ENCODE assay signal across 1 cellular context in the genomic region with DNA sequence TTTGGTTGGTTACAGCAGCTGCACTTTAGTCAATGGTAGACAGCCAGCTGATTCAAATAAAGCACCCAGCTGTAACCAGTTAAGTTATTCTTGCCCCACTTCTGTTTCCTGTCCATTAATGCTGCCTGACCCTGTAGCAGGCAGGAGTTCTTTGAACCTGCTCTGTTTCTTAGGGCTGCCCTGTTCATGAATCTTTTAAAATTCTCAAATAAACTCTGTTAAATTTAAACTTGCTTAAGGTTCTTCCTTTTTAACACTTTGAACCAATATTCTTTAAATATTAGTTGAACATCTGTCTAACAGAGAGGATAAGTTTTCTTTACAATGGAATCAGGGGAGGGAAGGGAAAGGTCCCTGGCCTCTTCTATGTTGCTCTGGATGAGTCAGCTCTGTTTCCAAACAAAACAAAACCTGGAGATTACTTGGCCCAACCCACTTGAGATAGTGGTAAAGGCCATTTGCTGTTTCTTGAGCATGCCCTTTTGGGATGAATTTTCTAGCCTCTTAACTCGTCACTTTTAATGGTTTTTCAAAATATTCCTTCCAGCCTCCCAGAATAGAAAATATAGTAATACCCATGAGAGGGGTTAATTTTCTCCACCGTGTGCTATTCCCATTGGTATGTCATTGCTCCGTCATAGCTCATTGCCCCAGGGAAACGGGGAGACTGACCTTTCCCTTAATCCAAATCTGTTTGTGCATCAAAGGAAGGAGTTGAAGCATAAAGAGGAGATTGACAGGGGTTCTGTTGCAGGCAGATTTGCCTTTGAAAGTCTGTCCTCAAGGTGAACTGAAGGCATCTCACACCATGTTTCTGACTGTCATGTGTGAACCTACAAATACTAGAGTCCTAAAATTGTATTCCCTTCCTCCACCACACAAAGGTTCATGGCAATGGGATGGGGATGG.
TF ChIP-seq lines count a peak whose summit lies in the region.

No MANE protein-coding gene starts in this region.

TF ChIP-seq in K562, 482 proteins besides CTCF, POLR2A, EP300 and RAD21 (continued from another document and continues in another):
- peak; percentile 29; the same call in 1 of the 2 replicates for TF ChIP-seq ZNF592 (IDR thresholded peaks at IDR 0.05)
- TF ChIP-seq RFX1 (IDR thresholded peaks at IDR 0.05): 0 out of 2 replicates have a peak, but pooled peaks have one; percentile 25
- TF ChIP-seq, protein P1, sequence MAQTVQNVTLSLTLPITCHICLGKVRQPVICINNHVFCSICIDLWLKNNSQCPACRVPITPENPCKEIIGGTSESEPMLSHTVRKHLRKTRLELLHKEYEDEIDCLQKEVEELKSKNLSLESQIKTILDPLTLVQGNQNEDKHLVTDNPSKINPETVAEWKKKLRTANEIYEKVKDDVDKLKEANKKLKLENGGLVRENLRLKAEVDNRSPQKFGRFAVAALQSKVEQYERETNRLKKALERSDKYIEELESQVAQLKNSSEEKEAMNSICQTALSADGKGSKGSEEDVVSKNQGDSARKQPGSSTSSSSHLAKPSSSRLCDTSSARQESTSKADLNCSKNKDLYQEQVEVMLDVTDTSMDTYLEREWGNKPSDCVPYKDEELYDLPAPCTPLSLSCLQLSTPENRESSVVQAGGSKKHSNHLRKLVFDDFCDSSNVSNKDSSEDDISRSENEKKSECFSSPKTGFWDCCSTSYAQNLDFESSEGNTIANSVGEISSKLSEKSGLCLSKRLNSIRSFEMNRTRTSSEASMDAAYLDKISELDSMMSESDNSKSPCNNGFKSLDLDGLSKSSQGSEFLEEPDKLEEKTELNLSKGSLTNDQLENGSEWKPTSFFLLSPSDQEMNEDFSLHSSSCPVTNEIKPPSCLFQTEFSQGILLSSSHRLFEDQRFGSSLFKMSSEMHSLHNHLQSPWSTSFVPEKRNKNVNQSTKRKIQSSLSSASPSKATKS (CRISPR knock-in tag; IDR thresholded peaks at IDR 0.05): no peak
- peak; percentile 69 for TF ChIP-seq ZNF316 (IDR thresholded peaks at IDR 0.05)
- TF ChIP-seq ZNF785 (CRISPR knock-in tag; IDR thresholded peaks at IDR 0.05): no peak
- TF ChIP-seq FOXM1 (IDR thresholded peaks at IDR 0.05; ENCODE audit: low read depth): peak; percentile 35; the same call in 1 of the 2 replicates
- TF ChIP-seq FOXM1 (CRISPR knock-in tag; IDR thresholded peaks at IDR 0.05; ENCODE audit: low read depth): no peak
- TF ChIP-seq NFATC3 (IDR thresholded peaks at IDR 0.05): no peak
- peak; percentile 73 for TF ChIP-seq C11orf30 (IDR thresholded peaks at IDR 0.05; ENCODE audit: low read depth)
- TF ChIP-seq ZNF766 (CRISPR knock-in tag; conservative IDR thresholded peaks at IDR 0.05): peak; percentile 63; the same call in 1 of the 2 replicates
- TF ChIP-seq NR2C2 (CRISPR knock-in tag; IDR thresholded peaks at IDR 0.05): no peak
- peak; percentile 67 for TF ChIP-seq NR2C2 (tag; IDR thresholded peaks at IDR 0.05)
- no peak for TF ChIP-seq ZNF311 (CRISPR knock-in tag; IDR thresholded peaks at IDR 0.05)
- peak; percentile 43; the same call in 1 of the 2 replicates for TF ChIP-seq SMARCC2 (IDR thresholded peaks at IDR 0.05; ENCODE audit: low read depth)
- TF ChIP-seq MAFF (IDR thresholded peaks at IDR 0.05; ENCODE audit: low read length): peak; percentile 64
- peak in 1 of 2 experiments; percentile 22; a peak in 1 of 4 replicates for TF ChIP-seq TRIM24 (IDR thresholded peaks at IDR 0.05)
- 0 out of 4 replicates have a peak, but pooled peaks of 1 of the 2 experiments have one; percentile 27 for TF ChIP-seq MNT (conservative IDR thresholded peaks at IDR 0.05)
- TF ChIP-seq ATF3 (IDR thresholded peaks at IDR 0.05): peak; percentile 84
- no peak for TF ChIP-seq ATF3 (CRISPR knock-in tag; conservative IDR thresholded peaks at IDR 0.05)
- TF ChIP-seq MTA3 (IDR thresholded peaks at IDR 0.05; ENCODE audit: borderline replicate concordance): peak; percentile 50; the same call in 1 of the 2 replicates
- TF ChIP-seq ZKSCAN1 (IDR thresholded peaks at IDR 0.05; ENCODE audit: low read depth, low read length): no peak
- TF ChIP-seq MAFK (IDR thresholded peaks at IDR 0.05; ENCODE audit: low read length): peak; percentile 56; the same call in 1 of the 2 replicates
- peak; percentile 60 for TF ChIP-seq SOX6 (IDR thresholded peaks at IDR 0.05)
- 0 out of 2 replicates have a peak, but pooled peaks have one; percentile 10 for TF ChIP-seq GTF2A2 (tag; IDR thresholded peaks at IDR 0.05)
- peak; percentile 92 for TF ChIP-seq FOXJ2 (tag; IDR thresholded peaks at IDR 0.05)
- TF ChIP-seq MAFG (tag; conservative IDR thresholded peaks at IDR 0.05): peak; percentile 65
- no peak for TF ChIP-seq ZNF561 (CRISPR knock-in tag; conservative IDR thresholded peaks at IDR 0.05)
- TF ChIP-seq MCM7 (IDR thresholded peaks at IDR 0.05): no peak
- TF ChIP-seq, protein P2, sequence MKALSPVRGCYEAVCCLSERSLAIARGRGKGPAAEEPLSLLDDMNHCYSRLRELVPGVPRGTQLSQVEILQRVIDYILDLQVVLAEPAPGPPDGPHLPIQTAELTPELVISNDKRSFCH (CRISPR knock-in tag; IDR thresholded peaks at IDR 0.05): no peak
- TF ChIP-seq, protein P2 (tag; IDR thresholded peaks at IDR 0.05): peak; percentile 90
- TF ChIP-seq, protein P3, sequence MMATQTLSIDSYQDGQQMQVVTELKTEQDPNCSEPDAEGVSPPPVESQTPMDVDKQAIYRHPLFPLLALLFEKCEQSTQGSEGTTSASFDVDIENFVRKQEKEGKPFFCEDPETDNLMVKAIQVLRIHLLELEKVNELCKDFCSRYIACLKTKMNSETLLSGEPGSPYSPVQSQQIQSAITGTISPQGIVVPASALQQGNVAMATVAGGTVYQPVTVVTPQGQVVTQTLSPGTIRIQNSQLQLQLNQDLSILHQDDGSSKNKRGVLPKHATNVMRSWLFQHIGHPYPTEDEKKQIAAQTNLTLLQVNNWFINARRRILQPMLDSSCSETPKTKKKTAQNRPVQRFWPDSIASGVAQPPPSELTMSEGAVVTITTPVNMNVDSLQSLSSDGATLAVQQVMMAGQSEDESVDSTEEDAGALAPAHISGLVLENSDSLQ (IDR thresholded peaks at IDR 0.05): peak; percentile 60; the same call in 1 of the 2 replicates
- TF ChIP-seq, protein P4, sequence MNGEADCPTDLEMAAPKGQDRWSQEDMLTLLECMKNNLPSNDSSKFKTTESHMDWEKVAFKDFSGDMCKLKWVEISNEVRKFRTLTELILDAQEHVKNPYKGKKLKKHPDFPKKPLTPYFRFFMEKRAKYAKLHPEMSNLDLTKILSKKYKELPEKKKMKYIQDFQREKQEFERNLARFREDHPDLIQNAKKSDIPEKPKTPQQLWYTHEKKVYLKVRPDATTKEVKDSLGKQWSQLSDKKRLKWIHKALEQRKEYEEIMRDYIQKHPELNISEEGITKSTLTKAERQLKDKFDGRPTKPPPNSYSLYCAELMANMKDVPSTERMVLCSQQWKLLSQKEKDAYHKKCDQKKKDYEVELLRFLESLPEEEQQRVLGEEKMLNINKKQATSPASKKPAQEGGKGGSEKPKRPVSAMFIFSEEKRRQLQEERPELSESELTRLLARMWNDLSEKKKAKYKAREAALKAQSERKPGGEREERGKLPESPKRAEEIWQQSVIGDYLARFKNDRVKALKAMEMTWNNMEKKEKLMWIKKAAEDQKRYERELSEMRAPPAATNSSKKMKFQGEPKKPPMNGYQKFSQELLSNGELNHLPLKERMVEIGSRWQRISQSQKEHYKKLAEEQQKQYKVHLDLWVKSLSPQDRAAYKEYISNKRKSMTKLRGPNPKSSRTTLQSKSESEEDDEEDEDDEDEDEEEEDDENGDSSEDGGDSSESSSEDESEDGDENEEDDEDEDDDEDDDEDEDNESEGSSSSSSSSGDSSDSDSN (IDR thresholded peaks at IDR 0.05; ENCODE audit: borderline replicate concordance in 1 of 2, low read depth in 2 of 2, low read length in 2 of 2): 0 out of 4 replicates have a peak, but pooled peaks of 1 of the 2 experiments have one; percentile 46
- TF ChIP-seq ZNF589 (CRISPR knock-in tag; IDR thresholded peaks at IDR 0.05; ENCODE audit: low read depth): 0 out of 2 replicates have a peak, but pooled peaks have one; percentile 32
- TF ChIP-seq ARID1B (IDR thresholded peaks at IDR 0.05): peak; percentile 52
- peak; percentile 62 to 72 for TF ChIP-seq NRF1 (conservative IDR thresholded peaks at IDR 0.05 in 1 of 2, IDR thresholded peaks at IDR 0.05 in 1 of 2)
- peak; percentile 52 for TF ChIP-seq ETV1 (tag; conservative IDR thresholded peaks at IDR 0.05; ENCODE audit: low read depth)
- TF ChIP-seq CCAR2 (IDR thresholded peaks at IDR 0.05; ENCODE audit: low read depth, low read length): no peak
- TF ChIP-seq ZNF639 (CRISPR knock-in tag; conservative IDR thresholded peaks at IDR 0.05 in 1 of 2, IDR thresholded peaks at IDR 0.05 in 1 of 2): peak in 1 of 2 experiments; percentile 66; a peak in 2 of 4 replicates
- peak; percentile 20; the same call in 1 of the 2 replicates for TF ChIP-seq L3MBTL2 (IDR thresholded peaks at IDR 0.05)
- TF ChIP-seq LEF1 (IDR thresholded peaks at IDR 0.05): 0 out of 2 replicates have a peak, but pooled peaks have one; percentile 42
- TF ChIP-seq E2F6 (IDR thresholded peaks at IDR 0.05; ENCODE audit: borderline replicate concordance in 1 of 2, extremely low read depth in 1 of 2, insufficient read depth in 1 of 2, insufficient read length in 1 of 2, low read depth in 1 of 2, low read length in 1 of 2, poor library complexity in 1 of 2, severe bottlenecking in 1 of 2): no peak
- TF ChIP-seq TBP (optimal IDR thresholded peaks at IDR 0.05; ENCODE audit: low read depth, low read length): peak; percentile 7
- peak; percentile 84 for TF ChIP-seq NFE2 (IDR thresholded peaks at IDR 0.05; ENCODE audit: low read depth)
- TF ChIP-seq JUND (IDR thresholded peaks at IDR 0.05; ENCODE audit: borderline replicate concordance, low read depth, low read length): peak; percentile 93
- peak; percentile 93 for TF ChIP-seq JUND (tag; IDR thresholded peaks at IDR 0.05; ENCODE audit: borderline replicate concordance, low read depth, low read length)
- TF ChIP-seq MCM5 (IDR thresholded peaks at IDR 0.05; ENCODE audit: low read depth): no peak
